In the genomic region with DNA sequence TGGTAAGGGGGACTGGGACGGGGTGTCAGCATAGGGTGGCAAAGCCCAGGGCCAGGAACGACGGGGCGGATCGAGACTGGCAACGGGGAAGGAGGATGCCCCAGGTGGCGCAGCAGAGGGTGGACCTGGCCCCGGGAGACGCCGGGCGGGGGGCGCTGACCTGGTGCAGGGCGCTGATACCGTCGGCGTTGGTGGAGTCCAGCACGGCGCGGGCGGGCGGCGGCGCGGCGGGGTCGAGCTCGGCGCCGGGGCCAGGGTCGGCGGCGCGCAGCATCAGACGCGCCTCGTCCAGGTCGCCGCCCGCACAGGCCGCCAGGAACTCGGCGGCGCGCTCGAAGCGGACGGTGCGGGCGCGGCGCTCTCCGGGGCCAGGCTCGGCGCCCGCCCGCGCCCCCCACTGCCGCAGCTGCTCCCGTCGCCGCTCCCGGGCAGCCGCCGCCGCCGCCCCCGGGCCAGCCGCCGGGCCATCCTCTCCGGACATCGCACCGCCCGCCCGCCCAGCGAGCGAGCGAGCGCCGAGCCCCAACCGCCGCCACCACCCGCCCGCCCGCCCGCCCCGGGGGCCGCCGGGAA, we compare ENCODE assay signal across 6 cellular contexts. TPM values are rescaled to one million over a fixed set of nuclear protein-coding genes. Genes with fewer than 3 reads are reported as not detected.
A peak's percentile ranks its signal among the peaks of the same experiment; 100 is the strongest.
DNase-seq lines count a peak whose midpoint lies in the region; ATAC-seq and TF ChIP-seq lines count a peak whose summit lies in the region.

No MANE protein-coding gene starts in this region.

- H3K27me3 ChIP-seq in Panc1 (ENCODE audit: control insufficient read depth, insufficient read depth, low read length): no peaks in the 10 kb centered on the region
- no peaks in the 10 kb centered on the region for H3K27me3 ChIP-seq in thyroid gland

- CTCF ChIA-PET in Panc1 (lab: Charles Lee): no interaction called here

- peak overlapping the region; percentile 59 to 79 for H3K4me3 ChIP-seq in Panc1 (ENCODE audit: low read depth in 2 of 2, low read length in 2 of 2)
- peak overlapping the region; percentile 75 to 91 (median 77) for H3K4me3 ChIP-seq in thyroid gland (replicated peaks in 1 of 3)

- in situ Hi-C loops in Panc1 (cut with HindIII; ENCODE audit: low pct_unique_long_range_greater_than_20kb, low sequenced_read_pairs): no loop called here

- H3K27ac ChIP-seq in Panc1 (ENCODE audit: low read length) (peak overlapping the region; percentile 79), thyroid gland (peak overlapping the region; percentile 35 to 72 (median 69))

- no TSS peak for BruUV-seq in Panc1 (replicated peaks; lab: Mats Ljungman, UMichigan)

- POLR2A ChIA-PET in Panc1 (lab: Charles Lee): interaction anchor here (0.5 to 0.6 kb wide), 2 partner anchors 41 to 210 kb away, joined by 4 to 9 read pairs; no protein-coding TSS in a partner anchor

- H3K4me1 ChIP-seq in Panc1 (ENCODE audit: control insufficient read depth, insufficient read depth, low read length): peaks cover 34% of the 10 kb centered on the region
- peaks cover 36 to 51% of the 10 kb centered on the region in 2 donors for H3K4me1 ChIP-seq in thyroid gland

- no peak for TF ChIP-seq POLR2A in thyroid gland (IDR thresholded peaks at IDR 0.05)

- TF ChIP-seq CTCF in Panc1 (IDR thresholded peaks at IDR 0.05) (no peak), thyroid gland (IDR thresholded peaks at IDR 0.05) (no peak)

- H3K9me3 ChIP-seq in Panc1 (ENCODE audit: control insufficient read depth, insufficient read depth, low read depth, low read length): no peaks in the 10 kb centered on the region
- H3K9me3 ChIP-seq in thyroid gland: no peaks in the 10 kb centered on the region

- ATAC-seq in Panc1 (peak; percentile 32), left ventricle myocardium superior (no peak)

- intact Hi-C loops in Panc1 (cut with micrococcal nuclease; ENCODE audit: unreplicated experiment): no loop called here
- intact Hi-C loops in left ventricle myocardium superior (cut with micrococcal nuclease): no loop called here
- intact Hi-C loops in thyroid gland (cut with DNase I): no loop called here

- H3K36me3 ChIP-seq in Panc1 (ENCODE audit: control insufficient read depth, insufficient read depth, low read length) (no peaks in the 10 kb centered on the region; the same call in 1 of the 2 replicates), thyroid gland (peaks cover 0 to 2% of the 10 kb centered on the region in 2 donors)

- WGBS in thyroid gland, 2 donors: 0 to 1% methylated on average over 7 to 20 of the region's 88 CpGs

- DNase-seq in NCI-H146 (lab: John Stamatoyannopoulos, UW) (peak; percentile 36), NCI-H146 treated with DMSO at 0.1 percent for 48 hours (lab: John Stamatoyannopoulos, UW; ENCODE audit: unreplicated experiment) (no peak), Panc1 (ENCODE audit: low read depth, low spot score) (no peak), left ventricle myocardium superior (peak; percentile 65), thyroid gland (peak in 1 of 2 donors; percentile 18), NCI-H2081 treated with DMSO at 0.1 percent for 48 hours (lab: John Stamatoyannopoulos, UW) (no peak)

RNA-seq across cellular contexts. Expression of a gene that starts 0.3 kb away (rescaled TPM):
- total RNA-seq in Panc1 (2021; ENCODE audit: unreplicated experiment) (158 TPM), left ventricle myocardium superior (141 TPM), thyroid gland (100 to 1,000 TPM in 1 of 4 donors, 10 to 100 TPM in 3; 40.0 to 110 (median 76.1) TPM)
- 141 TPM for polyA plus RNA-seq in Panc1 (2012; ENCODE audit: insufficient read length)

RNA-seq across cellular contexts. Expression of a gene that starts 31.9 kb away (rescaled TPM):
- total RNA-seq in Panc1 (2021; ENCODE audit: unreplicated experiment): 116 TPM
- 249 TPM for polyA plus RNA-seq in Panc1 (2012; ENCODE audit: insufficient read length)
- total RNA-seq in left ventricle myocardium superior: 50.2 TPM
- not detected for total RNA-seq in thyroid gland

RNA-seq across cellular contexts. Expression of a gene that starts 40.4 kb away (rescaled TPM):
- 14.6 TPM for total RNA-seq in Panc1 (2021; ENCODE audit: unreplicated experiment)
- 36.9 TPM for polyA plus RNA-seq in Panc1 (2012; ENCODE audit: insufficient read length)
- total RNA-seq in left ventricle myocardium superior: 5,071 TPM
- total RNA-seq in thyroid gland: not detected

RNA-seq across cellular contexts. Expression of a gene that starts 41.5 kb away (rescaled TPM):
- total RNA-seq in Panc1 (2021; ENCODE audit: unreplicated experiment) (11.0 TPM), left ventricle myocardium superior (2.7 TPM), thyroid gland (10 to 100 TPM; 60.6 to 84.8 (median 73.3) TPM)
- 27.5 TPM for polyA plus RNA-seq in Panc1 (2012; ENCODE audit: insufficient read length)

RNA-seq across cellular contexts. Expression of a gene that starts 49.3 kb away (rescaled TPM):
- total RNA-seq in Panc1 (2021; ENCODE audit: unreplicated experiment) (12.4 TPM), left ventricle myocardium superior (0.87 TPM), thyroid gland (1 to 10 TPM; 3.3 to 9.1 (median 5.5) TPM)
- 14.6 TPM for polyA plus RNA-seq in Panc1 (2012; ENCODE audit: insufficient read length)

Comparison
In these comparisons a context has a peak if more than half of its experiments do, and no peak if none do; other contexts are left out.
1. DNase-seq: peak in NCI-H146 (single experiment) and left ventricle myocardium superior (single experiment); none in NCI-H146 treated with DMSO at 0.1 percent for 48 hours (single experiment), Panc1 (single experiment) and NCI-H2081 treated with DMSO at 0.1 percent for 48 hours (single experiment).
2. RNA of a gene that starts 31.9 kb away (total RNA-seq): 116 TPM in Panc1 (single experiment) and 50.2 TPM in left ventricle myocardium superior (single experiment); not detected in thyroid gland; every median in the first group is over 10 times any median in the second.
3. RNA of a gene that starts 40.4 kb away (total RNA-seq): 5,071 TPM in left ventricle myocardium superior (single experiment); 14.6 TPM in Panc1 (single experiment) and not detected in thyroid gland; every median in the first group is over 100 times any median in the second.